In genomic region chr9:113823421-113823820, GRCh38 we compare ENCODE assay signal across 26 cellular contexts.
"Had no signal": no experiment of that assay in that cellular context is flagged by ENCODE, and none has a peak within 500 bp of the region (broad histone marks: within the 10 kb centered on the region; RNA-seq: fewer than 3 reads in every experiment).

No MANE protein-coding gene starts in this region.

- H3K9ac ChIP-seq: parathyroid adenoma had no signal

- H2AFZ ChIP-seq: parathyroid adenoma had no signal

- H3K36me3 ChIP-seq: neutrophil, ovary, right lobe of liver, sigmoid colon, stomach, thoracic aorta, thyroid gland, tibial nerve, upper lobe of right lung, uterus had no signal

- DNase-seq: naive thymus-derived CD8-positive, alpha-beta T cell; nephron progenitor cell; nucleus accumbens; ovary; posterior cingulate gyrus; psoas muscle; right cardiac atrium; right lobe of liver; sigmoid colon; small intestine; stimulated activated CD4-positive, alpha-beta T cell treated with anti-CD3 and anti-CD28 coated beads, Interleukin-15, amount 100 ng/mL, for 24 hours; stimulated activated CD4-positive, alpha-beta T cell treated with anti-CD3 and anti-CD28 coated beads, Interleukin-2, amount 100 ng/mL, for 24 hours; stimulated activated CD4-positive, alpha-beta T cell treated with anti-CD3 and anti-CD28 coated beads, Interleukin-2, amount 100 ng/mL, for 48 hours; stimulated activated CD4-positive, alpha-beta T cell treated with anti-CD3 and anti-CD28 coated beads, Interleukin-4, amount 100 ng/mL, for 24 hours; stimulated activated naive B cell treated with anti-CD40 and anti-IgM and Interleukin-4, amounts not matched to agents 10 μg/mL and 1 μg/mL and 100 μg/mL, for 72 hours; stimulated activated naive CD4-positive, alpha-beta T cell treated with Interleukin-2 at 50 U/mL for 16 hours; stomach; thyroid gland; upper lobe of right lung; uterus had no signal

- H3K27me3 ChIP-seq: neutrophil, ovary, right lobe of liver, sigmoid colon, stomach, thyroid gland, tibial nerve, upper lobe of right lung, uterus had no signal

- H3K79me2 ChIP-seq: parathyroid adenoma had no signal

- ATAC-seq: naive thymus-derived CD8-positive, alpha-beta T cell; natural killer cell treated with Interleukin-12 subunit alpha and Interleukin-12 subunit beta and Interleukin-15 and Interleukin-18, amount 100 ng/mL, for 72 hours; psoas muscle; right cardiac atrium; right lobe of liver; stimulated activated effector memory CD8-positive, alpha-beta T cell treated with anti-CD3 and anti-CD28 coated beads, Interleukin-12 subunit alpha, Interleukin-12 subunit beta, amount 100 ng/mL, for 72 hours; stimulated activated naive B cell treated with anti-CD40 and anti-IgM and Interleukin-4, amounts not matched to agents 10 μg/mL and 1 μg/mL and 100 μg/mL, for 72 hours; upper lobe of right lung had no signal

- H3K27ac ChIP-seq: neutrophil, ovary, parathyroid adenoma, psoas muscle, right lobe of liver, sigmoid colon, stomach, thyroid gland, tibial nerve, upper lobe of right lung, uterus had no signal

- H3K4me3 ChIP-seq: ovary, psoas muscle, right lobe of liver, sigmoid colon, stomach, thoracic aorta, thyroid gland, tibial nerve, upper lobe of right lung, uterus had no signal

- H3K4me1 ChIP-seq: parathyroid adenoma, psoas muscle, right lobe of liver, sigmoid colon, stomach, thyroid gland, upper lobe of right lung, uterus had no signal

- H3K9me3 ChIP-seq: neutrophil, ovary, psoas muscle, right lobe of liver, sigmoid colon, thyroid gland, upper lobe of right lung had no signal
